8 cellular contexts compared by ENCODE assay signal in genomic region chr4:138090145-138090917, GRCh38.
A peak's percentile ranks its signal among the peaks of the same experiment; 100 is the strongest.
DNase-seq lines count a peak whose midpoint lies in the region; ATAC-seq and TF ChIP-seq lines count a peak whose summit lies in the region.

No MANE protein-coding gene starts in this region.

- DNase-seq in DMS153 (lab: John Stamatoyannopoulos, UW), result peak; percentile 77
- peak; percentile 45 for DNase-seq in GM19238 (ENCODE audit: insufficient read length, low spot score)
- peak; percentile 34 for DNase-seq in NCI-H2196 (lab: John Stamatoyannopoulos, UW; ENCODE audit: unreplicated experiment)
- peak; percentile 46 for DNase-seq in WTC11 (ENCODE audit: low spot score)
- peak; percentile 83 for DNase-seq in glomerular endothelial cell (ENCODE audit: extremely low read depth, low read depth, low spot score)
- DNase-seq in trophoblast cell, result peak; percentile 70 to 93
- no peak for DNase-seq in NK-92 treated with Interleukin-12 subunit alpha and Interleukin-12 subunit beta, amount 100 ng/mL, for 24 hours (lab: John Stamatoyannopoulos, UW)

- no peaks in the 10 kb centered on the region for H3K27me3 ChIP-seq in trophoblast cell (ENCODE audit: insufficient read depth, low read length)

- no peaks in the 10 kb centered on the region for H3K79me2 ChIP-seq in trophoblast cell (ENCODE audit: control insufficient read depth, insufficient read depth, low read length, poor library complexity)

- no peak overlapping the region for H2AFZ ChIP-seq in trophoblast cell (ENCODE audit: insufficient read depth, low read length, poor library complexity)

- no peak overlapping the region for H2BK12ac ChIP-seq in trophoblast cell (ENCODE audit: low read length)

- H3K27me3 Mint-ChIP-seq in WTC11 (ENCODE audit: low read depth), result no peaks in the 10 kb centered on the region

- ATAC-seq in HG03159 (IDR thresholded peaks at IDR 0.05; ENCODE audit: unreplicated experiment), result peak; percentile 89
- peak; percentile 83 for ATAC-seq in WTC11

- no peaks in the 10 kb centered on the region for H3K79me1 ChIP-seq in trophoblast cell (ENCODE audit: low read length)

- no peaks in the 10 kb centered on the region; the same call in 1 of the 2 replicates for H3K36me3 Mint-ChIP-seq in WTC11

- no peak overlapping the region for H3K4me3 ChIP-seq in trophoblast cell (ENCODE audit: low read depth, low read length)

- H3K36me3 ChIP-seq in trophoblast cell (ENCODE audit: control insufficient read depth in 1 of 2, insufficient read depth in 2 of 2, low read length in 2 of 2), result no peaks in the 10 kb centered on the region

- no peak overlapping the region for H3K23ac ChIP-seq in trophoblast cell (ENCODE audit: low read length)

- peak overlapping the region; percentile 26; the same call in 1 of the 2 replicates for H3K4me3 Mint-ChIP-seq in WTC11

- peak; percentile 70 for TF ChIP-seq CTCF in WTC11 (IDR thresholded peaks at IDR 0.05)

- H3K9me3 ChIP-seq in trophoblast cell (ENCODE audit: insufficient read depth, low read depth, low read length), result no peaks in the 10 kb centered on the region

- no peak overlapping the region for H4K12ac ChIP-seq in trophoblast cell (ENCODE audit: low read depth, low read length)

- H3K27ac ChIP-seq in trophoblast cell (ENCODE audit: low read depth, low read length), result no peak overlapping the region

- POLR2A ChIA-PET in WTC11 (lab: Charles Lee), result no interaction called here

- no peak overlapping the region for H2BK120ac ChIP-seq in trophoblast cell (ENCODE audit: insufficient read depth, low read length, poor library complexity)

- peaks cover 4% of the 10 kb centered on the region for H3K9me3 Mint-ChIP-seq in WTC11

- peak overlapping the region; percentile 5 for H3K4me2 ChIP-seq in trophoblast cell (ENCODE audit: low read length)

- H3K18ac ChIP-seq in trophoblast cell (ENCODE audit: low read length), result no peak overlapping the region

- CTCF ChIA-PET in WTC11 (lab: Charles Lee), result interaction anchor here (0.6 to 2.4 kb wide), 38 partner anchors 9 to 966 kb away, joined by 3 to 38 read pairs (median 4); no protein-coding TSS in a partner anchor

- no peak overlapping the region for H3K9ac ChIP-seq in trophoblast cell (ENCODE audit: low read length)

- H4K8ac ChIP-seq in trophoblast cell (ENCODE audit: low read depth, low read length), result no peak overlapping the region

- no peak overlapping the region for H3K4ac ChIP-seq in trophoblast cell (ENCODE audit: low read depth, low read length)

- H4K91ac ChIP-seq in trophoblast cell (ENCODE audit: low read depth, low read length), result no peak overlapping the region

- H3K4me1 ChIP-seq in trophoblast cell (ENCODE audit: control insufficient read depth in 1 of 2, insufficient read depth in 2 of 2, low read length in 2 of 2), result no peaks in the 10 kb centered on the region

- H3K14ac ChIP-seq in trophoblast cell (ENCODE audit: low read length), result no peak overlapping the region

- no peak overlapping the region for H2BK5ac ChIP-seq in trophoblast cell (ENCODE audit: low read depth, low read length, poor library complexity)

- peaks cover 8% of the 10 kb centered on the region for H3K4me1 Mint-ChIP-seq in WTC11

- WGBS in trophoblast cell (ENCODE audit: extremely low coverage, insufficient coverage, insufficient read length), result no CpG with 5 or more reads among the region's 17 CpGs

- no peak overlapping the region for H2AK5ac ChIP-seq in trophoblast cell (ENCODE audit: low read length)

- no peak overlapping the region for H3K27ac Mint-ChIP-seq in WTC11

TF ChIP-seq in WTC11, 78 proteins besides CTCF, POLR2A, EP300 and RAD21:
- TF ChIP-seq ZNF512 (CRISPR knock-in tag; IDR thresholded peaks at IDR 0.05; ENCODE audit: borderline replicate concordance), result no peak
- TF ChIP-seq ESRRA (CRISPR knock-in tag; IDR thresholded peaks at IDR 0.05; ENCODE audit: borderline replicate concordance), result no peak
- no peak for TF ChIP-seq ZBTB43 (CRISPR knock-in tag; IDR thresholded peaks at IDR 0.05)
- TF ChIP-seq ZNF423 (CRISPR knock-in tag; IDR thresholded peaks at IDR 0.05), result no peak
- no peak for TF ChIP-seq ATF3 (CRISPR knock-in tag; conservative IDR thresholded peaks at IDR 0.05)
- TF ChIP-seq ZNF219 (CRISPR knock-in tag; IDR thresholded peaks at IDR 0.05; ENCODE audit: borderline replicate concordance), result no peak
- no peak for TF ChIP-seq EMX1 (CRISPR knock-in tag; IDR thresholded peaks at IDR 0.05)
- no peak for TF ChIP-seq E2F5 (CRISPR knock-in tag; IDR thresholded peaks at IDR 0.05)
- no peak for TF ChIP-seq OVOL2 (CRISPR knock-in tag; IDR thresholded peaks at IDR 0.05; ENCODE audit: borderline replicate concordance)
- no peak for TF ChIP-seq FOXJ3 (CRISPR knock-in tag; IDR thresholded peaks at IDR 0.05; ENCODE audit: borderline replicate concordance)
- no peak for TF ChIP-seq GRHL2 (CRISPR knock-in tag; IDR thresholded peaks at IDR 0.05; ENCODE audit: insufficient replicate concordance, severe bottlenecking)
- TF ChIP-seq E2F4 (CRISPR knock-in tag; IDR thresholded peaks at IDR 0.05; ENCODE audit: borderline replicate concordance, low read depth), result no peak
- no peak for TF ChIP-seq CREB1 (CRISPR knock-in tag; IDR thresholded peaks at IDR 0.05)
- TF ChIP-seq MLX (CRISPR knock-in tag; IDR thresholded peaks at IDR 0.05), result no peak
- no peak for TF ChIP-seq ZNF396 (CRISPR knock-in tag; IDR thresholded peaks at IDR 0.05; ENCODE audit: borderline replicate concordance)
- no peak for TF ChIP-seq JAZF1 (CRISPR knock-in tag; IDR thresholded peaks at IDR 0.05)
- TF ChIP-seq MYBL2 (CRISPR knock-in tag; IDR thresholded peaks at IDR 0.05), result no peak
